In the genomic region with DNA sequence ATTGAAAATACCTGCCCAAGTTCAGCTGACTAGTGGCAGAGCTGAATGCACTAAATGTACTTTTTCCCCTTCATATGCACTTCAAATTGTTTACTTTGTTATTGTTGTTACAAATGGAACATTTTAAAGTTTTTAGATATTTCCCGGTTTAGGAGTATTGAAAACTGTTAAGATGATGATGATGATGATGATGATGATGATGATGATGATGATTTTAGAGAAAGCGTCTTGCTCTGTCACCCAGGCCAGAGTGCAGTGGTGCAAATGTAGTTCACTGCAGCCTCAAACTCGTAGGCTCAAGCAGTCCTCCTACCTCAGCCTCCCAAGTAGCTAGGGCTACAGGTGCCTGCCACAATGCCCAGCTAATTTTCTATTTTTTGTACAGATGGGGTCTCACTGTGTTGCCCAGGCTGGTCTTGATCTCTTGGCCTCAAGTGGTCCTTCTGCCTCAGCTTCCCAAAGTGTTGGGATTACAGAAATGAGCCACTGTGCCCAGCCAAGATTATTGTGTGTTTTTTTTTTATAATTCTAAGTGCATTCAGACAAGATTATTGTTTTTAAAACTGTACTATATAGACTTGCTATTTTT, we compare ENCODE assay signal across 8 cellular contexts. TPM values are rescaled to one million over a fixed set of nuclear protein-coding genes. Genes with fewer than 3 reads are reported as not detected.
"Had no signal": no experiment of that assay in that cellular context is flagged by ENCODE, and none has a peak within 500 bp of the region (broad histone marks: within the 10 kb centered on the region; RNA-seq: fewer than 3 reads in every experiment).

No MANE protein-coding gene starts in this region.

- H3K4me2 ChIP-seq: GM23338 had no signal

- H3K4me1 ChIP-seq: HAP-1 had no signal

- H3K27ac Mint-ChIP-seq: GM23338, IgD-negative memory B cell had no signal

- DNase-seq: H7, KG1 had no signal

- H3K27me3 Mint-ChIP-seq: IgD-negative memory B cell had no signal

- H3K9me3 ChIP-seq: HAP-1 had no signal

- H3K4me3 ChIP-seq: GM23338, HAP-1 had no signal

- H3K9me3 Mint-ChIP-seq: GM23338, IgD-negative memory B cell had no signal

- ATAC-seq: GM23338, HCT116 had no signal

- H3K4me3 Mint-ChIP-seq: GM23338, IgD-negative memory B cell had no signal

- H2AFZ ChIP-seq: GM23338 had no signal

- FAIRE-seq: H1, HTR-8/SVneo had no signal

- H3K4me1 Mint-ChIP-seq: GM23338 had no signal

RNA-seq across cellular contexts. Expression of a gene that starts 45.9 kb away (rescaled TPM):
- polyA plus RNA-seq: IgD-negative memory B cell had no signal
